ENCODE assay signal across 10 cellular contexts in the genomic region with DNA sequence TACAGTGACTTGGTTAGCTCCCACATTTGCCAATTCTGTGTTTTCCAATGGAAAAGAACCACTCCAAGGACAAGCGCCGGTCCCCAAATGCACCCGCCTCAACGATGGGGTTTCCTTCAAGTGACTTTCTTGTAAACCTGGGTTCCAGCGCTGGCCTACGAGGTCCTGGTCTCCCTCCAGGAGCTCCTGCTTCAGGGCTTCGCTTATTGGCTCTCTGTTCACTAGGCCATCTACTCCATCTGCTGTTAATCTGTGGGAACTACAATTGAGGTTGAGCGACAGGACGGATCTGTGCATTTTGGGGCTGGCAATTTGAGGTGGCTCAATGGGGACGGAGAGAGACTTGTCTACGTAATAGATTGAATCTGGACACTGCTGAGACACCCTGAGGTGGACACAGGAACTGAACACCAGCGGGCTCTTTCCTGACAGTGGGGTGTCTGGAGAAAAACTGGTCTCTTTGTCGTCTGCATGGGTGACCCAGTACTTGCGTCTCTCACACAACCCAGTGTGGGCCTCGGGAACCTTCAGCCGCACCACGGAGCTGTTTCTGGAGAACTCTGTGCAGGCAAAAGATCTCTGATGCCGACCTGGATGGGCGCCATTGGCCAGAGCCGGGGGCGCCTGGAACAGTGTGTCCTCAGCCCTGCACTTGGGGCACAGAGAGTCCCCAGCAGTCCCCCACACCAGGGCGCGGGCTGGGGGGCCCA.
DNase-seq lines count a peak whose midpoint lies in the region; ATAC-seq and TF ChIP-seq lines count a peak whose summit lies in the region.
"Had no signal": no experiment of that assay in that cellular context is flagged by ENCODE, and none has a peak within 500 bp of the region (broad histone marks: within the 10 kb centered on the region; RNA-seq: fewer than 3 reads in every experiment).

No MANE protein-coding gene starts in this region.

- H3K27me3 Mint-ChIP-seq in mesothelial cell of epicardium (ENCODE audit: low read depth): peaks cover 13% of the 10 kb centered on the region

- H3K27ac Mint-ChIP-seq in mesothelial cell of epicardium: no peak overlapping the region
- H3K27ac Mint-ChIP-seq: activated T-cell treated with anti-CD3 and anti-CD28 coated beads, Interleukin-2, amount 50 U/mL, for 72 hours had no signal

- TF ChIP-seq CTCF in HFF-Myc (IDR thresholded peaks at IDR 0.05; ENCODE audit: low read depth, low read length, missing control alignments): peak; percentile 69
- peak; percentile 84 for TF ChIP-seq CTCF in epithelial cell of esophagus (IDR thresholded peaks at IDR 0.05; ENCODE audit: insufficient read depth, low read depth, low read length, missing control alignments)
- peak; percentile 55 for TF ChIP-seq CTCF in mesothelial cell of epicardium (IDR thresholded peaks at IDR 0.05; ENCODE audit: unreplicated experiment)

- H3K9me3 Mint-ChIP-seq in mesothelial cell of epicardium: peaks cover 3% of the 10 kb centered on the region
- H3K9me3 Mint-ChIP-seq: activated T-cell treated with anti-CD3 and anti-CD28 coated beads, Interleukin-2, amount 50 U/mL, for 72 hours had no signal

- no peaks in the 10 kb centered on the region for H3K36me3 Mint-ChIP-seq in mesothelial cell of epicardium

- no peak for ATAC-seq in HG03159 (IDR thresholded peaks at IDR 0.05; ENCODE audit: unreplicated experiment)
- ATAC-seq in HG02763 (IDR thresholded peaks at IDR 0.05; ENCODE audit: unreplicated experiment): no peak

- H3K4me3 Mint-ChIP-seq in mesothelial cell of epicardium: no peak overlapping the region
- H3K4me3 Mint-ChIP-seq: activated T-cell treated with anti-CD3 and anti-CD28 coated beads, Interleukin-2, amount 50 U/mL, for 72 hours had no signal

- H3K4me1 Mint-ChIP-seq in mesothelial cell of epicardium: no peaks in the 10 kb centered on the region

- DNase-seq in NCI-H1417 (lab: John Stamatoyannopoulos, UW) (peak; percentile 16 to 67 (median 21)), NCI-H1417 treated with DMSO at 0.1 percent for 48 hours (lab: John Stamatoyannopoulos, UW) (no peak), HFF-Myc (ENCODE audit: extremely low read depth, low read depth) (peak; percentile 26), RKO (ENCODE audit: low spot score) (peak; percentile 59), epithelial cell of esophagus (ENCODE audit: low read depth) (peak; percentile 66), mesothelial cell of epicardium (ENCODE audit: low spot score in 2 of 2, unreplicated experiment in 2 of 2) (peak in 1 of 2 experiments; percentile 50)

- H3K4me3 ChIP-seq in HFF-Myc (replicated peaks; ENCODE audit: low read depth, low read length): no peak overlapping the region
- no peak overlapping the region for H3K4me3 ChIP-seq in epithelial cell of esophagus (ENCODE audit: low read length)
- H3K4me3 ChIP-seq: BLaER1 treated with 17β-estradiol and CSF1 and Interleukin-3, amounts not matched to agents 10 nM and 100 nM had no signal
